Comparison of ENCODE assay signal across 1 cellular context in the genomic region with DNA sequence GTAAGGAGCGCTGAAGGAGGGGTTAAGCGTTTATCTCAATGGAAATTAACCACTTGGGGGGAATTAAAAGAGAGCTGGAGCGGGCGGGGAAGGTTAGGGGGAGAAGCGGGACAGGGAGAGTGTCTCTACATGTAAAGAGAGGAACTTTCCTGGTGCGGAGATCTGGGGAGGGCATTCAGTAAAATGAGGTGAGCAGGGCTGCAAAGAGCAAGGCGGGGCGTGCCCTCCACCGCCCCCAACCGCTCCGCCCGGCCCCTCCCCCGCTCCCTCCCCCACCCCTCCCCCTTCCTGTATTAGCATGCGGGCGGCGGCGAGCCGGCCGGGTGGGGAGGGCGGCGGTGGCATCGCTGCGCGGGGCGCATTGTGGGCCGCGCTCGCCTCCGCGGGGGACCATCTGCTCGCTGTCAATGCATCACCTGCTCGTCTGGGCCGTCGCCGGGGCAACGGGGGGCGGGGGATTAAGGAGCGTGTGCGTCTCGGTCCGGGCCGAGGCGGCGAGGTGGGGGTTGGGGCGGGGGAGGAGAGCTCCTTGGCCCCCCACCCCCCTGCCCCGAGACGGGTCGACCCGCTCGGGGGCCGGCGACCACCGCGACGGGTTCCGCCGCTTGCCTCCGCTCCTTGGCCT.
TF ChIP-seq lines count a peak whose summit lies in the region.

No MANE protein-coding gene starts in this region.

TF ChIP-seq in GM23338, 12 proteins besides CTCF, POLR2A, EP300 and RAD21 (continued from another document):
- TF ChIP-seq, protein P1, sequence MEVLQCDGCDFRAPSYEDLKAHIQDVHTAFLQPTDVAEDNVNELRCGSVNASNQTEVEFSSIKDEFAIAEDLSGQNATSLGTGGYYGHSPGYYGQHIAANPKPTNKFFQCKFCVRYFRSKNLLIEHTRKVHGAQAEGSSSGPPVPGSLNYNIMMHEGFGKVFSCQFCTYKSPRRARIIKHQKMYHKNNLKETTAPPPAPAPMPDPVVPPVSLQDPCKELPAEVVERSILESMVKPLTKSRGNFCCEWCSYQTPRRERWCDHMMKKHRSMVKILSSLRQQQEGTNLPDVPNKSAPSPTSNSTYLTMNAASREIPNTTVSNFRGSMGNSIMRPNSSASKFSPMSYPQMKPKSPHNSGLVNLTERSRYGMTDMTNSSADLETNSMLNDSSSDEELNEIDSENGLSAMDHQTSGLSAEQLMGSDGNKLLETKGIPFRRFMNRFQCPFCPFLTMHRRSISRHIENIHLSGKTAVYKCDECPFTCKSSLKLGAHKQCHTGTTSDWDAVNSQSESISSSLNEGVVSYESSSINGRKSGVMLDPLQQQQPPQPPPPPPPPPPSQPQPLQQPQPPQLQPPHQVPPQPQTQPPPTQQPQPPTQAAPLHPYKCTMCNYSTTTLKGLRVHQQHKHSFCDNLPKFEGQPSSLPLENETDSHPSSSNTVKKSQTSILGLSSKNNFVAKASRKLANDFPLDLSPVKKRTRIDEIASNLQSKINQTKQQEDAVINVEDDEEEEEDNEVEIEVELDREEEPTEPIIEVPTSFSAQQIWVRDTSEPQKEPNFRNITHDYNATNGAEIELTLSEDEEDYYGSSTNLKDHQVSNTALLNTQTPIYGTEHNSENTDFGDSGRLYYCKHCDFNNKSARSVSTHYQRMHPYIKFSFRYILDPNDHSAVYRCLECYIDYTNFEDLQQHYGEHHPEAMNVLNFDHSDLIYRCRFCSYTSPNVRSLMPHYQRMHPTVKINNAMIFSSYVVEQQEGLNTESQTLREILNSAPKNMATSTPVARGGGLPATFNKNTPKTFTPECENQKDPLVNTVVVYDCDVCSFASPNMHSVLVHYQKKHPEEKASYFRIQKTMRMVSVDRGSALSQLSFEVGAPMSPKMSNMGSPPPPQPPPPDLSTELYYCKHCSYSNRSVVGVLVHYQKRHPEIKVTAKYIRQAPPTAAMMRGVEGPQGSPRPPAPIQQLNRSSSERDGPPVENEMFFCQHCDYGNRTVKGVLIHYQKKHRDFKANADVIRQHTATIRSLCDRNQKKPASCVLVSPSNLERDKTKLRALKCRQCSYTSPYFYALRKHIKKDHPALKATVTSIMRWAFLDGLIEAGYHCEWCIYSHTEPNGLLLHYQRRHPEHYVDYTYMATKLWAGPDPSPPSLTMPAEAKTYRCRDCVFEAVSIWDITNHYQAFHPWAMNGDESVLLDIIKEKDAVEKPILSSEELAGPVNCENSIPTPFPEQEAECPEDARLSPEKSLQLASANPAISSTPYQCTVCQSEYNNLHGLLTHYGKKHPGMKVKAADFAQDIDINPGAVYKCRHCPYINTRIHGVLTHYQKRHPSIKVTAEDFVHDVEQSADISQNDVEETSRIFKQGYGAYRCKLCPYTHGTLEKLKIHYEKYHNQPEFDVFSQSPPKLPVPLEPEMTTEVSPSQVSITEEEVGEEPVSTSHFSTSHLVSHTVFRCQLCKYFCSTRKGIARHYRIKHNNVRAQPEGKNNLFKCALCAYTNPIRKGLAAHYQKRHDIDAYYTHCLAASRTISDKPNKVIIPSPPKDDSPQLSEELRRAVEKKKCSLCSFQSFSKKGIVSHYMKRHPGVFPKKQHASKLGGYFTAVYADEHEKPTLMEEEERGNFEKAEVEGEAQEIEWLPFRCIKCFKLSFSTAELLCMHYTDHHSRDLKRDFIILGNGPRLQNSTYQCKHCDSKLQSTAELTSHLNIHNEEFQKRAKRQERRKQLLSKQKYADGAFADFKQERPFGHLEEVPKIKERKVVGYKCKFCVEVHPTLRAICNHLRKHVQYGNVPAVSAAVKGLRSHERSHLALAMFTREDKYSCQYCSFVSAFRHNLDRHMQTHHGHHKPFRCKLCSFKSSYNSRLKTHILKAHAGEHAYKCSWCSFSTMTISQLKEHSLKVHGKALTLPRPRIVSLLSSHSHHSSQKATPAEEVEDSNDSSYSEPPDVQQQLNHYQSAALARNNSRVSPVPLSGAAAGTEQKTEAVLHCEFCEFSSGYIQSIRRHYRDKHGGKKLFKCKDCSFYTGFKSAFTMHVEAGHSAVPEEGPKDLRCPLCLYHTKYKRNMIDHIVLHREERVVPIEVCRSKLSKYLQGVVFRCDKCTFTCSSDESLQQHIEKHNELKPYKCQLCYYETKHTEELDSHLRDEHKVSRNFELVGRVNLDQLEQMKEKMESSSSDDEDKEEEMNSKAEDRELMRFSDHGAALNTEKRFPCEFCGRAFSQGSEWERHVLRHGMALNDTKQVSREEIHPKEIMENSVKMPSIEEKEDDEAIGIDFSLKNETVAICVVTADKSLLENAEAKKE (CRISPR knock-in tag; IDR thresholded peaks at IDR 0.05): no peak
- TF ChIP-seq EZH2phosphoT487 (IDR thresholded peaks at IDR 0.05; ENCODE audit: unreplicated experiment): no peak
- TF ChIP-seq CREB1 (CRISPR knock-in tag; IDR thresholded peaks at IDR 0.05; ENCODE audit: low read depth): no peak
- TF ChIP-seq POLR2AphosphoS5 (IDR thresholded peaks at IDR 0.05; ENCODE audit: low read depth): no peak
- TF ChIP-seq EZH2 (IDR thresholded peaks at IDR 0.05; ENCODE audit: low read depth, unreplicated experiment): no peak
